In genomic region chr2:118852605-118853128, GRCh38 we compare ENCODE assay signal across 18 cellular contexts.
DNase-seq lines count a peak whose midpoint lies in the region; ATAC-seq and TF ChIP-seq lines count a peak whose summit lies in the region.
"Had no signal": no experiment of that assay in that cellular context is flagged by ENCODE, and none has a peak within 500 bp of the region (broad histone marks: within the 10 kb centered on the region; RNA-seq: fewer than 3 reads in every experiment).

No MANE protein-coding gene starts in this region.

- H3K4me3 ChIP-seq in AG04449 (ENCODE audit: low read depth, low read length) = peak overlapping the region; percentile 60
- H3K4me3 ChIP-seq in adipocyte (ENCODE audit: low read length) = peak overlapping the region; percentile 69
- H3K4me3 ChIP-seq: BLaER1, SJSA1, testis had no signal

- H3K4me1 Mint-ChIP-seq in nephron = peaks cover 25% of the 10 kb centered on the region

- peak overlapping the region; percentile 9; the same call in 1 of the 2 replicates for H3K9ac ChIP-seq in ES-I3 (ENCODE audit: low read depth, low read length)
- H3K9ac ChIP-seq in adipocyte (ENCODE audit: low read length) = peak overlapping the region; percentile 67
- H3K9ac ChIP-seq: BLaER1 had no signal

- TF ChIP-seq CTCF in AG04449 (IDR thresholded peaks at IDR 0.05; ENCODE audit: insufficient read depth, low read length, missing control alignments) (no peak), nephron (IDR thresholded peaks at IDR 0.05; ENCODE audit: unreplicated experiment in 3 of 3) (no peak)

- DNase-seq in AG04449 (ENCODE audit: low read depth, low spot score) (no peak), adipocyte (ENCODE audit: low read depth) (no peak), HUDEP-2 (lab: John Stamatoyannopoulos, UW; ENCODE audit: unreplicated experiment in 76 of 76) (no peak), DMS79 (lab: John Stamatoyannopoulos, UW) (no peak), NCI-H526 (lab: John Stamatoyannopoulos, UW) (no peak)
- DNase-seq: activated gamma-delta T cell treated with Interleukin-2 at 50 U/mL for 16 hours; DMS 273 treated with DMSO at 0.1 percent for 48 hours; Kasumi-1; left ventricle myocardium superior; NCI-H1417 treated with DMSO at 0.1 percent for 48 hours; NCI-H226; stimulated activated CD4-positive, alpha-beta T cell treated with anti-CD3 and anti-CD28 coated beads, Interleukin-2, amount 100 ng/mL, for 24 hours; testis had no signal

- ATAC-seq in GM18858 (IDR thresholded peaks at IDR 0.05; ENCODE audit: unreplicated experiment) = no peak
- ATAC-seq: left ventricle myocardium superior had no signal

- H3K27ac Mint-ChIP-seq in nephron = no peak overlapping the region

- CTCF ChIA-PET in AG04449 (lab: Yijun Ruan, JAX) = interaction anchor here (0.9 to 7.5 kb wide), 7 partner anchors 9 to 630 kb away, joined by 3 to 83 read pairs (median 5); no protein-coding TSS in a partner anchor

- H3K4me1 ChIP-seq in ES-I3 (ENCODE audit: insufficient read depth, low read length) (peaks cover 14% of the 10 kb centered on the region), adipocyte (ENCODE audit: control insufficient read depth, insufficient read depth, low read length) (peaks cover 23% of the 10 kb centered on the region)
- H3K4me1 ChIP-seq: SJSA1 had no signal

- H3K4me3 Mint-ChIP-seq in nephron = peak overlapping the region in 2 of 3 experiments; percentile 66 to 71

- H3K27me3 Mint-ChIP-seq in nephron (ENCODE audit: low read depth) = peaks cover 100% of the 10 kb centered on the region

- POLR2A ChIA-PET in AG04449 (lab: Yijun Ruan, JAX) = no interaction called here

- H3K9me3 ChIP-seq in ES-I3 (ENCODE audit: control insufficient read depth, insufficient read depth, low read length) = no peaks in the 10 kb centered on the region
- no peaks in the 10 kb centered on the region for H3K9me3 ChIP-seq in adipocyte (ENCODE audit: control insufficient read depth, low read length)
- H3K9me3 ChIP-seq: SJSA1, testis had no signal

- no peaks in the 10 kb centered on the region for H3K36me3 Mint-ChIP-seq in nephron (ENCODE audit: low read depth)

- H3K9me3 Mint-ChIP-seq in nephron = no peaks in the 10 kb centered on the region

- peaks cover 18% of the 10 kb centered on the region for H3K27me3 ChIP-seq in adipocyte (replicated peaks; ENCODE audit: control insufficient read depth, insufficient read depth, low read length)
- H3K27me3 ChIP-seq: SJSA1 had no signal

- H3K36me3 ChIP-seq in ES-I3 (ENCODE audit: insufficient read depth, low read length) (no peaks in the 10 kb centered on the region), adipocyte (ENCODE audit: control insufficient read depth, insufficient read depth, low read length, severe bottlenecking) (no peaks in the 10 kb centered on the region)
- H3K36me3 ChIP-seq: BLaER1, SJSA1 had no signal
